ENCODE assay signal across 8 cellular contexts in the genomic region with DNA sequence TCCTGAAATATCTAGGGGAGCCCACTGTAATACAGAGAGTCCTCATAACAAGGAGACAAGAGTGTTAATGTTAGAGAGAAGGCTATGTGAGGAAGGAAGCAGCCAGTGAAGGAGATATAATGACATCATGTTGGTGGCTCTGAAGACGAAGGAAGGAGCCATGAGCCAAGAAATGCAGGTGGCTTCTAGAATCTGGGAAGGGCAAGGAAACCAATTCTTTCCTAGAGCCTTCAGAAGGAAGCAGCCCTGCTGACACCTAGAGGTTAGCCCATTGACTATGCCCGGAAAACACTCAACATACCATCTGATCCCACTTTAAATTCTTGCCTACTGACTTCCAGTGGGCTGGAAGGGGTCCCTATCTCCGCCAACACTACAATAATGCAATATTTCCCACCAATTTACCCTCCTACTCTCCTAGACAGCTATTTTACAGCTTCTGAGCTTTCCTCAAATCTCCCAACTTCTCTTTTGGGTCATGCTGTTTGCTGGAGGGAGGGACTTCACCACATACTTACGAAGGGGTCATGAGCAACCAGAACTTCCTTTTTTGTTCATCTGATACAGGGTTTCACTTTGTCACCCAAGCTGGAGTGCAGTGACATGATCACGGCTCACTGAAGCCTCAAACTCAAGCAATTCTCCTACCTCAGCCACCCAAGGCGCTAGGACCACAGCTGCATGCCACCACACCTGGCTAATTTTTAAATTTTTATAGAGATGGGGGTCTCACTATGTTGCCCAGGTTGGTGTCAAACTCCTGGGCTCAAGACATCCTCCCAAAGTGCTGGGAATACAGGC. TPM values are rescaled to one million over a fixed set of nuclear protein-coding genes. Genes with fewer than 3 reads are reported as not detected.
DNase-seq lines count a peak whose midpoint lies in the region; ATAC-seq, FAIRE-seq and TF ChIP-seq lines count a peak whose summit lies in the region.

No MANE protein-coding gene starts in this region.

- H3K4me1 ChIP-seq in prostate gland (replicated peaks): no peaks in the 10 kb centered on the region

- FAIRE-seq in bronchial epithelial cell (lab: Jason Lieb, UNC): peak; percentile 43

- intact Hi-C loops in prostate gland (cut with DNase I): no loop called here

- no peak overlapping the region for H3K27ac ChIP-seq in prostate gland

- ATAC-seq in GM21423 (IDR thresholded peaks at IDR 0.05; ENCODE audit: unreplicated experiment): peak; percentile 95
- ATAC-seq in HG03565 (IDR thresholded peaks at IDR 0.05; ENCODE audit: unreplicated experiment): peak; percentile 93

- no peak for TF ChIP-seq POLR2A in prostate gland (IDR thresholded peaks at IDR 0.05)

- H3K4me3 ChIP-seq in bronchial epithelial cell (ENCODE audit: low read depth, low read length): no peak overlapping the region
- no peak overlapping the region for H3K4me3 ChIP-seq in prostate gland

- TF ChIP-seq CTCF in GM13976 (IDR thresholded peaks at IDR 0.05; ENCODE audit: borderline replicate concordance, control extremely low read depth, extremely low read depth, insufficient read depth, missing control alignments) (no peak), bronchial epithelial cell (IDR thresholded peaks at IDR 0.05; ENCODE audit: insufficient read depth, low read length, severe bottlenecking) (no peak), prostate gland (IDR thresholded peaks at IDR 0.05) (no peak)

- DNase-seq in GM13976 (ENCODE audit: low spot score): peak; percentile 68
- DNase-seq in bronchial epithelial cell (ENCODE audit: low read depth): no peak
- no peak for DNase-seq in NCI-H526 (lab: John Stamatoyannopoulos, UW)
- no peak for DNase-seq in DMS 273 treated with DMSO at 0.1 percent for 48 hours (lab: John Stamatoyannopoulos, UW)
- DNase-seq in prostate gland (ENCODE audit: low spot score): no peak
- no peak for DNase-seq in ureter (ENCODE audit: low spot score)

- WGBS in prostate gland: 80% methylated on average over 6 of the region's 6 CpGs

- H3K27me3 ChIP-seq in bronchial epithelial cell (ENCODE audit: control insufficient read depth, insufficient read depth, low read length): no peaks in the 10 kb centered on the region
- H3K27me3 ChIP-seq in prostate gland (replicated peaks; ENCODE audit: insufficient read depth): no peaks in the 10 kb centered on the region

- in situ Hi-C loops in GM13976 (cut with MboI; ENCODE audit: low sequenced_read_pairs, unreplicated experiment): no loop called here

- H3K36me3 ChIP-seq in bronchial epithelial cell (ENCODE audit: control insufficient read depth, insufficient read depth, low read length): no peaks in the 10 kb centered on the region
- no peaks in the 10 kb centered on the region for H3K36me3 ChIP-seq in prostate gland

- no peaks in the 10 kb centered on the region for H3K9me3 ChIP-seq in prostate gland

RNA-seq across cellular contexts. Expression of gene G3BP2, which starts 25.2 kb away (rescaled TPM):
- 190 and 204 TPM in 2 replicates for total RNA-seq in bronchial epithelial cell
- 100 to 1,000 TPM in 1 of 2 donors, 10 to 100 TPM in 1; 95.0 to 121 TPM for total RNA-seq in prostate gland
- total RNA-seq in ureter: 123 TPM

RNA-seq across cellular contexts. Expression of gene USO1, which starts 26.0 kb away (rescaled TPM):
- 74.6 and 89.5 TPM in 2 replicates for total RNA-seq in bronchial epithelial cell
- total RNA-seq in prostate gland: 10 to 100 TPM; 52.0 to 53.3 TPM
- 64.5 TPM for total RNA-seq in ureter
